25 cellular contexts compared by ENCODE assay signal in genomic region chr10:114431414-114431767, GRCh38.
"Had no signal": no experiment of that assay in that cellular context is flagged by ENCODE, and none has a peak within 500 bp of the region (broad histone marks: within the 10 kb centered on the region; RNA-seq: fewer than 3 reads in every experiment).

No MANE protein-coding gene starts in this region.

- ATAC-seq: gastroesophageal sphincter; left cardiac atrium; sciatic nerve; stimulated activated effector memory CD8-positive, alpha-beta T cell treated with anti-CD3 and anti-CD28 coated beads, Interleukin-12 subunit alpha, Interleukin-12 subunit beta, amount 100 ng/mL, for 72 hours; stimulated activated naive CD8-positive, alpha-beta T cell treated with anti-CD3 and anti-CD28 coated beads, Interleukin-15, amount 100 ng/mL, for 72 hours; T-cell had no signal

- H3K9me3 Mint-ChIP-seq: activated CD4-positive, alpha-beta T cell treated with anti-CD3 and anti-CD28 coated beads, Interleukin-2, amount 10 ng/mL, durations not matched to agents 7 days and 5 days; dendritic cell treated with granulocyte-macrophage colony-stimulating factor and Interleukin-4, amounts not matched to agents 40 ng/mL and 50 ng/mL, for 4 days; memory B cell; nephron progenitor cell; stimulated activated effector memory CD8-positive, alpha-beta T cell treated with anti-CD3 and anti-CD28 coated beads, Interleukin-12 subunit alpha, Interleukin-12 subunit beta, amount 100 ng/mL, for 72 hours; stimulated activated naive CD8-positive, alpha-beta T cell treated with anti-CD3 and anti-CD28 coated beads, Interleukin-15, amount 100 ng/mL, for 72 hours; T-cell; T-helper 2 cell treated with Interferon-gamma antibody and Interleukin-4, amounts not matched to agents 5 μg/mL and 100 μg/mL, for 36 hours had no signal

- FAIRE-seq: islet of Langerhans, small intestine had no signal

- DNase-seq: activated CD4-positive, alpha-beta T cell treated with anti-CD3 and anti-CD28 coated beads, Interleukin-2, amount 10 ng/mL, durations not matched to agents 7 days and 5 days; activated CD4-positive, CD25-positive, alpha-beta regulatory T cell treated with anti-CD3 and anti-CD28 coated beads, Interleukin-2, amount 50 U/mL, for 72 hours; activated effector memory CD4-positive, alpha-beta T cell treated with Interleukin-2 at 50 U/mL for 16 hours; activated naive CD4-positive, alpha-beta T cell treated with anti-CD3 and anti-CD28 coated beads, Interleukin-2, amount 50 U/mL, for 16 hours; activated T-cell treated with anti-CD3 and anti-CD28 coated beads, Interleukin-2, amount 50 U/mL, for 1 hour; amniotic stem cell; effector CD8-positive, alpha-beta T cell; esophagus squamous epithelium; head of caudate nucleus; left cardiac atrium; nephron progenitor cell; nucleus accumbens; small intestine; stimulated activated CD4-positive, alpha-beta T cell treated with anti-CD3 and anti-CD28 coated beads, Interleukin-2, amount 100 ng/mL, for 24 hours; stimulated activated naive CD8-positive, alpha-beta T cell treated with anti-CD3 and anti-CD28 coated beads, Interleukin-15, amount 100 ng/mL, for 72 hours; T-cell had no signal

- H3K27ac ChIP-seq: esophagus squamous epithelium, gastroesophageal sphincter, tibial nerve, VCaP had no signal

- H3K9me3 ChIP-seq: esophagus squamous epithelium, gastroesophageal sphincter, tibial nerve had no signal

- H3K27me3 Mint-ChIP-seq: activated CD4-positive, alpha-beta T cell treated with anti-CD3 and anti-CD28 coated beads, Interleukin-2, amount 10 ng/mL, durations not matched to agents 7 days and 5 days; memory B cell; stimulated activated naive CD8-positive, alpha-beta T cell treated with anti-CD3 and anti-CD28 coated beads, Interleukin-15, amount 100 ng/mL, for 72 hours; T-cell had no signal

- H3K4me3 ChIP-seq: esophagus squamous epithelium, gastroesophageal sphincter, tibial nerve had no signal

- H3K4me1 Mint-ChIP-seq: activated CD4-positive, alpha-beta T cell treated with anti-CD3 and anti-CD28 coated beads, Interleukin-2, amount 10 ng/mL, durations not matched to agents 7 days and 5 days; memory B cell; stimulated activated effector memory CD8-positive, alpha-beta T cell treated with anti-CD3 and anti-CD28 coated beads, Interleukin-12 subunit alpha, Interleukin-12 subunit beta, amount 100 ng/mL, for 72 hours had no signal

- H3K4me1 ChIP-seq: esophagus squamous epithelium had no signal

- H3K4me3 Mint-ChIP-seq: activated CD4-positive, alpha-beta T cell treated with anti-CD3 and anti-CD28 coated beads, Interleukin-2, amount 10 ng/mL, durations not matched to agents 7 days and 5 days; dendritic cell treated with granulocyte-macrophage colony-stimulating factor and Interleukin-4, amounts not matched to agents 40 ng/mL and 50 ng/mL, for 4 days; memory B cell; nephron progenitor cell; stimulated activated effector memory CD8-positive, alpha-beta T cell treated with anti-CD3 and anti-CD28 coated beads, Interleukin-12 subunit alpha, Interleukin-12 subunit beta, amount 100 ng/mL, for 72 hours; stimulated activated naive CD8-positive, alpha-beta T cell treated with anti-CD3 and anti-CD28 coated beads, Interleukin-15, amount 100 ng/mL, for 72 hours; T-cell; T-helper 2 cell treated with Interferon-gamma antibody and Interleukin-4, amounts not matched to agents 5 μg/mL and 100 μg/mL, for 36 hours had no signal

- H3K27ac Mint-ChIP-seq: activated CD4-positive, alpha-beta T cell treated with anti-CD3 and anti-CD28 coated beads, Interleukin-2, amount 10 ng/mL, durations not matched to agents 7 days and 5 days; dendritic cell treated with granulocyte-macrophage colony-stimulating factor and Interleukin-4, amounts not matched to agents 40 ng/mL and 50 ng/mL, for 4 days; memory B cell; nephron progenitor cell; stimulated activated effector memory CD8-positive, alpha-beta T cell treated with anti-CD3 and anti-CD28 coated beads, Interleukin-12 subunit alpha, Interleukin-12 subunit beta, amount 100 ng/mL, for 72 hours; T-helper 2 cell treated with Interferon-gamma antibody and Interleukin-4, amounts not matched to agents 5 μg/mL and 100 μg/mL, for 36 hours had no signal

- H3K27me3 ChIP-seq: esophagus squamous epithelium, gastroesophageal sphincter, tibial nerve had no signal
